In the genomic region with DNA sequence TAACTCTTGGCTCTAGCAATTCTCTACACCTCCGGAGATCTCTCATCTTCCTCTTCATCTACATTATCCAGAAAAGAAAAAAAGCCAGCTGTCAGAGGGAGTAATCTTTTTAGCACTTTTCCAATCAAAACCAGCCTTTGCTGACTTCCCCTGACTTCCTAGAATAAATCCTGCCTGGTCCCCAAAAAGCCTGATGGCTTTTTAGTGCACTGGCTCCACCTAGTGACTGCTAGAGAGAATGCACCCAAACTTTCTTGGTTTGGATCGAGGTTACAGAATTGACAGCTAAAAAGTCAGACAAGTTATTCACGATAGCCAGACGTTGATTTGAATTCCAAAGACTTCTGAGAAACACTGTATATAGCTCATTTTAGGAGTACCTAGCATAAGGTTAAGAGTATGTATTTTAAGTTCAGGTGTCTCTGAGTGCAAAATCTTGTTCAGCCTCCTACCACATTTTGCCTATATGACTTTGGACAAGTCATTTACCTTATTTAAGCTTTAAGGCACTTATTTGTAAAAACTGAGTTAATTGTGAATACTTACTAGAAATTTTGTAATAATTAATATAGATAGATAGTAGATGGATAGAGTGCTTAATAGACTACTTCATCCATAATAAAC, we compare ENCODE assay signal across 2 cellular contexts.
TF ChIP-seq lines count a peak whose summit lies in the region.

No MANE protein-coding gene starts in this region.

TF ChIP-seq in Ishikawa, 13 proteins besides CTCF, POLR2A, EP300 and RAD21 (continued from another document):
- TF ChIP-seq, protein P1, sequence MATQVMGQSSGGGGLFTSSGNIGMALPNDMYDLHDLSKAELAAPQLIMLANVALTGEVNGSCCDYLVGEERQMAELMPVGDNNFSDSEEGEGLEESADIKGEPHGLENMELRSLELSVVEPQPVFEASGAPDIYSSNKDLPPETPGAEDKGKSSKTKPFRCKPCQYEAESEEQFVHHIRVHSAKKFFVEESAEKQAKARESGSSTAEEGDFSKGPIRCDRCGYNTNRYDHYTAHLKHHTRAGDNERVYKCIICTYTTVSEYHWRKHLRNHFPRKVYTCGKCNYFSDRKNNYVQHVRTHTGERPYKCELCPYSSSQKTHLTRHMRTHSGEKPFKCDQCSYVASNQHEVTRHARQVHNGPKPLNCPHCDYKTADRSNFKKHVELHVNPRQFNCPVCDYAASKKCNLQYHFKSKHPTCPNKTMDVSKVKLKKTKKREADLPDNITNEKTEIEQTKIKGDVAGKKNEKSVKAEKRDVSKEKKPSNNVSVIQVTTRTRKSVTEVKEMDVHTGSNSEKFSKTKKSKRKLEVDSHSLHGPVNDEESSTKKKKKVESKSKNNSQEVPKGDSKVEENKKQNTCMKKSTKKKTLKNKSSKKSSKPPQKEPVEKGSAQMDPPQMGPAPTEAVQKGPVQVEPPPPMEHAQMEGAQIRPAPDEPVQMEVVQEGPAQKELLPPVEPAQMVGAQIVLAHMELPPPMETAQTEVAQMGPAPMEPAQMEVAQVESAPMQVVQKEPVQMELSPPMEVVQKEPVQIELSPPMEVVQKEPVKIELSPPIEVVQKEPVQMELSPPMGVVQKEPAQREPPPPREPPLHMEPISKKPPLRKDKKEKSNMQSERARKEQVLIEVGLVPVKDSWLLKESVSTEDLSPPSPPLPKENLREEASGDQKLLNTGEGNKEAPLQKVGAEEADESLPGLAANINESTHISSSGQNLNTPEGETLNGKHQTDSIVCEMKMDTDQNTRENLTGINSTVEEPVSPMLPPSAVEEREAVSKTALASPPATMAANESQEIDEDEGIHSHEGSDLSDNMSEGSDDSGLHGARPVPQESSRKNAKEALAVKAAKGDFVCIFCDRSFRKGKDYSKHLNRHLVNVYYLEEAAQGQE (IDR thresholded peaks at IDR 0.05; ENCODE audit: low read depth) = no peak
- no peak for TF ChIP-seq CEBPB (IDR thresholded peaks at IDR 0.05)
- TF ChIP-seq TCF12 (IDR thresholded peaks at IDR 0.05; ENCODE audit: low read depth) = no peak
- no peak for TF ChIP-seq TAF1 (IDR thresholded peaks at IDR 0.05; ENCODE audit: low read depth)
- no peak; the same call in 1 of the 2 replicates for TF ChIP-seq TEAD4 (IDR thresholded peaks at IDR 0.05)
- TF ChIP-seq CREB1 (IDR thresholded peaks at IDR 0.05; ENCODE audit: low read depth) = no peak
- TF ChIP-seq FOXM1 (IDR thresholded peaks at IDR 0.05; ENCODE audit: borderline replicate concordance, low read depth) = no peak
- no peak for TF ChIP-seq NFIC (IDR thresholded peaks at IDR 0.05)
- no peak for TF ChIP-seq YY1 (IDR thresholded peaks at IDR 0.05; ENCODE audit: low read depth)
- TF ChIP-seq ZBTB7A (IDR thresholded peaks at IDR 0.05; ENCODE audit: low read depth) = no peak
- TF ChIP-seq, protein P2, sequence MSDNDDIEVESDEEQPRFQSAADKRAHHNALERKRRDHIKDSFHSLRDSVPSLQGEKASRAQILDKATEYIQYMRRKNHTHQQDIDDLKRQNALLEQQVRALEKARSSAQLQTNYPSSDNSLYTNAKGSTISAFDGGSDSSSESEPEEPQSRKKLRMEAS (IDR thresholded peaks at IDR 0.05) = no peak

TF ChIP-seq in GM12878, 131 proteins besides CTCF, POLR2A, EP300 and RAD21 (continued from another document and continues in another):
- TF ChIP-seq, protein P3, sequence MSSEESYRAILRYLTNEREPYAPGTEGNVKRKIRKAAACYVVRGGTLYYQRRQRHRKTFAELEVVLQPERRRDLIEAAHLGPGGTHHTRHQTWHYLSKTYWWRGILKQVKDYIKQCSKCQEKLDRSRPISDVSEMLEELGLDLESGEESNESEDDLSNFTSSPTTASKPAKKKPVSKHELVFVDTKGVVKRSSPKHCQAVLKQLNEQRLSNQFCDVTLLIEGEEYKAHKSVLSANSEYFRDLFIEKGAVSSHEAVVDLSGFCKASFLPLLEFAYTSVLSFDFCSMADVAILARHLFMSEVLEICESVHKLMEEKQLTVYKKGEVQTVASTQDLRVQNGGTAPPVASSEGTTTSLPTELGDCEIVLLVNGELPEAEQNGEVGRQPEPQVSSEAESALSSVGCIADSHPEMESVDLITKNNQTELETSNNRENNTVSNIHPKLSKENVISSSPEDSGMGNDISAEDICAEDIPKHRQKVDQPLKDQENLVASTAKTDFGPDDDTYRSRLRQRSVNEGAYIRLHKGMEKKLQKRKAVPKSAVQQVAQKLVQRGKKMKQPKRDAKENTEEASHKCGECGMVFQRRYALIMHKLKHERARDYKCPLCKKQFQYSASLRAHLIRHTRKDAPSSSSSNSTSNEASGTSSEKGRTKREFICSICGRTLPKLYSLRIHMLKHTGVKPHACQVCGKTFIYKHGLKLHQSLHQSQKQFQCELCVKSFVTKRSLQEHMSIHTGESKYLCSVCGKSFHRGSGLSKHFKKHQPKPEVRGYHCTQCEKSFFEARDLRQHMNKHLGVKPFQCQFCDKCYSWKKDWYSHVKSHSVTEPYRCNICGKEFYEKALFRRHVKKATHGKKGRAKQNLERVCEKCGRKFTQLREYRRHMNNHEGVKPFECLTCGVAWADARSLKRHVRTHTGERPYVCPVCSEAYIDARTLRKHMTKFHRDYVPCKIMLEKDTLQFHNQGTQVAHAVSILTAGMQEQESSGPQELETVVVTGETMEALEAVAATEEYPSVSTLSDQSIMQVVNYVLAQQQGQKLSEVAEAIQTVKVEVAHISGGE (CRISPR knock-in tag; IDR thresholded peaks at IDR 0.05) = no peak
- TF ChIP-seq, protein P4, sequence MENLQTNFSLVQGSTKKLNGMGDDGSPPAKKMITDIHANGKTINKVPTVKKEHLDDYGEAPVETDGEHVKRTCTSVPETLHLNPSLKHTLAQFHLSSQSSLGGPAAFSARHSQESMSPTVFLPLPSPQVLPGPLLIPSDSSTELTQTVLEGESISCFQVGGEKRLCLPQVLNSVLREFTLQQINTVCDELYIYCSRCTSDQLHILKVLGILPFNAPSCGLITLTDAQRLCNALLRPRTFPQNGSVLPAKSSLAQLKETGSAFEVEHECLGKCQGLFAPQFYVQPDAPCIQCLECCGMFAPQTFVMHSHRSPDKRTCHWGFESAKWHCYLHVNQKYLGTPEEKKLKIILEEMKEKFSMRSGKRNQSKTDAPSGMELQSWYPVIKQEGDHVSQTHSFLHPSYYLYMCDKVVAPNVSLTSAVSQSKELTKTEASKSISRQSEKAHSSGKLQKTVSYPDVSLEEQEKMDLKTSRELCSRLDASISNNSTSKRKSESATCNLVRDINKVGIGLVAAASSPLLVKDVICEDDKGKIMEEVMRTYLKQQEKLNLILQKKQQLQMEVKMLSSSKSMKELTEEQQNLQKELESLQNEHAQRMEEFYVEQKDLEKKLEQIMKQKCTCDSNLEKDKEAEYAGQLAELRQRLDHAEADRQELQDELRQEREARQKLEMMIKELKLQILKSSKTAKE (IDR thresholded peaks at IDR 0.05; ENCODE audit: low read depth, poor library complexity, severe bottlenecking) = peak; percentile 19
- TF ChIP-seq, protein P5, sequence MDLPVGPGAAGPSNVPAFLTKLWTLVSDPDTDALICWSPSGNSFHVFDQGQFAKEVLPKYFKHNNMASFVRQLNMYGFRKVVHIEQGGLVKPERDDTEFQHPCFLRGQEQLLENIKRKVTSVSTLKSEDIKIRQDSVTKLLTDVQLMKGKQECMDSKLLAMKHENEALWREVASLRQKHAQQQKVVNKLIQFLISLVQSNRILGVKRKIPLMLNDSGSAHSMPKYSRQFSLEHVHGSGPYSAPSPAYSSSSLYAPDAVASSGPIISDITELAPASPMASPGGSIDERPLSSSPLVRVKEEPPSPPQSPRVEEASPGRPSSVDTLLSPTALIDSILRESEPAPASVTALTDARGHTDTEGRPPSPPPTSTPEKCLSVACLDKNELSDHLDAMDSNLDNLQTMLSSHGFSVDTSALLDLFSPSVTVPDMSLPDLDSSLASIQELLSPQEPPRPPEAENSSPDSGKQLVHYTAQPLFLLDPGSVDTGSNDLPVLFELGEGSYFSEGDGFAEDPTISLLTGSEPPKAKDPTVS (IDR thresholded peaks at IDR 0.05; ENCODE audit: low read depth, low read length) = no peak
- TF ChIP-seq SMC3 (IDR thresholded peaks at IDR 0.05; ENCODE audit: borderline replicate concordance, low read length) (peak; percentile 97), SUPT20H (IDR thresholded peaks at IDR 0.05; ENCODE audit: borderline replicate concordance, control insufficient read depth, low read depth, low read length) (no peak), RCOR1 (conservative IDR thresholded peaks at IDR 0.05; ENCODE audit: low read depth, low read length) (no peak), NR2F1 (conservative IDR thresholded peaks at IDR 0.05) (no peak), JUND (IDR thresholded peaks at IDR 0.05; ENCODE audit: low read depth, low read length) (no peak), RB1 (IDR thresholded peaks at IDR 0.05; ENCODE audit: borderline replicate concordance) (peak; percentile 25; the same call in 1 of the 2 replicates), FOXM1 (IDR thresholded peaks at IDR 0.05; ENCODE audit: low read depth, low read length) (no peak), YY1 (IDR thresholded peaks at IDR 0.05; ENCODE audit: low read depth, low read length) (peak; percentile 46; the same call in 1 of the 2 replicates), MXI1 (IDR thresholded peaks at IDR 0.05; ENCODE audit: low read depth, low read length) (no peak), CREB1 (IDR thresholded peaks at IDR 0.05; ENCODE audit: low read depth) (no peak)
- TF ChIP-seq, protein P6, sequence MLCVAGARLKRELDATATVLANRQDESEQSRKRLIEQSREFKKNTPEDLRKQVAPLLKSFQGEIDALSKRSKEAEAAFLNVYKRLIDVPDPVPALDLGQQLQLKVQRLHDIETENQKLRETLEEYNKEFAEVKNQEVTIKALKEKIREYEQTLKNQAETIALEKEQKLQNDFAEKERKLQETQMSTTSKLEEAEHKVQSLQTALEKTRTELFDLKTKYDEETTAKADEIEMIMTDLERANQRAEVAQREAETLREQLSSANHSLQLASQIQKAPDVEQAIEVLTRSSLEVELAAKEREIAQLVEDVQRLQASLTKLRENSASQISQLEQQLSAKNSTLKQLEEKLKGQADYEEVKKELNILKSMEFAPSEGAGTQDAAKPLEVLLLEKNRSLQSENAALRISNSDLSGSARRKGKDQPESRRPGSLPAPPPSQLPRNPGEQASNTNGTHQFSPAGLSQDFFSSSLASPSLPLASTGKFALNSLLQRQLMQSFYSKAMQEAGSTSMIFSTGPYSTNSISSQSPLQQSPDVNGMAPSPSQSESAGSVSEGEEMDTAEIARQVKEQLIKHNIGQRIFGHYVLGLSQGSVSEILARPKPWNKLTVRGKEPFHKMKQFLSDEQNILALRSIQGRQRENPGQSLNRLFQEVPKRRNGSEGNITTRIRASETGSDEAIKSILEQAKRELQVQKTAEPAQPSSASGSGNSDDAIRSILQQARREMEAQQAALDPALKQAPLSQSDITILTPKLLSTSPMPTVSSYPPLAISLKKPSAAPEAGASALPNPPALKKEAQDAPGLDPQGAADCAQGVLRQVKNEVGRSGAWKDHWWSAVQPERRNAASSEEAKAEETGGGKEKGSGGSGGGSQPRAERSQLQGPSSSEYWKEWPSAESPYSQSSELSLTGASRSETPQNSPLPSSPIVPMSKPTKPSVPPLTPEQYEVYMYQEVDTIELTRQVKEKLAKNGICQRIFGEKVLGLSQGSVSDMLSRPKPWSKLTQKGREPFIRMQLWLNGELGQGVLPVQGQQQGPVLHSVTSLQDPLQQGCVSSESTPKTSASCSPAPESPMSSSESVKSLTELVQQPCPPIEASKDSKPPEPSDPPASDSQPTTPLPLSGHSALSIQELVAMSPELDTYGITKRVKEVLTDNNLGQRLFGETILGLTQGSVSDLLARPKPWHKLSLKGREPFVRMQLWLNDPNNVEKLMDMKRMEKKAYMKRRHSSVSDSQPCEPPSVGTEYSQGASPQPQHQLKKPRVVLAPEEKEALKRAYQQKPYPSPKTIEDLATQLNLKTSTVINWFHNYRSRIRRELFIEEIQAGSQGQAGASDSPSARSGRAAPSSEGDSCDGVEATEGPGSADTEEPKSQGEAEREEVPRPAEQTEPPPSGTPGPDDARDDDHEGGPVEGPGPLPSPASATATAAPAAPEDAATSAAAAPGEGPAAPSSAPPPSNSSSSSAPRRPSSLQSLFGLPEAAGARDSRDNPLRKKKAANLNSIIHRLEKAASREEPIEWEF (IDR thresholded peaks at IDR 0.05; ENCODE audit: insufficient replicate concordance, low read depth, low read length) = no peak
- TF ChIP-seq, protein P7, sequence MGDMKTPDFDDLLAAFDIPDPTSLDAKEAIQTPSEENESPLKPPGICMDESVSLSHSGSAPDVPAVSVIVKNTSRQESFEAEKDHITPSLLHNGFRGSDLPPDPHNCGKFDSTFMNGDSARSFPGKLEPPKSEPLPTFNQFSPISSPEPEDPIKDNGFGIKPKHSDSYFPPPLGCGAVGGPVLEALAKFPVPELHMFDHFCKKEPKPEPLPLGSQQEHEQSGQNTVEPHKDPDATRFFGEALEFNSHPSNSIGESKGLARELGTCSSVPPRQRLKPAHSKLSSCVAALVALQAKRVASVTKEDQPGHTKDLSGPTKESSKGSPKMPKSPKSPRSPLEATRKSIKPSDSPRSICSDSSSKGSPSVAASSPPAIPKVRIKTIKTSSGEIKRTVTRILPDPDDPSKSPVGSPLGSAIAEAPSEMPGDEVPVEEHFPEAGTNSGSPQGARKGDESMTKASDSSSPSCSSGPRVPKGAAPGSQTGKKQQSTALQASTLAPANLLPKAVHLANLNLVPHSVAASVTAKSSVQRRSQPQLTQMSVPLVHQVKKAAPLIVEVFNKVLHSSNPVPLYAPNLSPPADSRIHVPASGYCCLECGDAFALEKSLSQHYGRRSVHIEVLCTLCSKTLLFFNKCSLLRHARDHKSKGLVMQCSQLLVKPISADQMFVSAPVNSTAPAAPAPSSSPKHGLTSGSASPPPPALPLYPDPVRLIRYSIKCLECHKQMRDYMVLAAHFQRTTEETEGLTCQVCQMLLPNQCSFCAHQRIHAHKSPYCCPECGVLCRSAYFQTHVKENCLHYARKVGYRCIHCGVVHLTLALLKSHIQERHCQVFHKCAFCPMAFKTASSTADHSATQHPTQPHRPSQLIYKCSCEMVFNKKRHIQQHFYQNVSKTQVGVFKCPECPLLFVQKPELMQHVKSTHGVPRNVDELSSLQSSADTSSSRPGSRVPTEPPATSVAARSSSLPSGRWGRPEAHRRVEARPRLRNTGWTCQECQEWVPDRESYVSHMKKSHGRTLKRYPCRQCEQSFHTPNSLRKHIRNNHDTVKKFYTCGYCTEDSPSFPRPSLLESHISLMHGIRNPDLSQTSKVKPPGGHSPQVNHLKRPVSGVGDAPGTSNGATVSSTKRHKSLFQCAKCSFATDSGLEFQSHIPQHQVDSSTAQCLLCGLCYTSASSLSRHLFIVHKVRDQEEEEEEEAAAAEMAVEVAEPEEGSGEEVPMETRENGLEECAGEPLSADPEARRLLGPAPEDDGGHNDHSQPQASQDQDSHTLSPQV (IDR thresholded peaks at IDR 0.05) = no peak
- TF ChIP-seq, protein P8, sequence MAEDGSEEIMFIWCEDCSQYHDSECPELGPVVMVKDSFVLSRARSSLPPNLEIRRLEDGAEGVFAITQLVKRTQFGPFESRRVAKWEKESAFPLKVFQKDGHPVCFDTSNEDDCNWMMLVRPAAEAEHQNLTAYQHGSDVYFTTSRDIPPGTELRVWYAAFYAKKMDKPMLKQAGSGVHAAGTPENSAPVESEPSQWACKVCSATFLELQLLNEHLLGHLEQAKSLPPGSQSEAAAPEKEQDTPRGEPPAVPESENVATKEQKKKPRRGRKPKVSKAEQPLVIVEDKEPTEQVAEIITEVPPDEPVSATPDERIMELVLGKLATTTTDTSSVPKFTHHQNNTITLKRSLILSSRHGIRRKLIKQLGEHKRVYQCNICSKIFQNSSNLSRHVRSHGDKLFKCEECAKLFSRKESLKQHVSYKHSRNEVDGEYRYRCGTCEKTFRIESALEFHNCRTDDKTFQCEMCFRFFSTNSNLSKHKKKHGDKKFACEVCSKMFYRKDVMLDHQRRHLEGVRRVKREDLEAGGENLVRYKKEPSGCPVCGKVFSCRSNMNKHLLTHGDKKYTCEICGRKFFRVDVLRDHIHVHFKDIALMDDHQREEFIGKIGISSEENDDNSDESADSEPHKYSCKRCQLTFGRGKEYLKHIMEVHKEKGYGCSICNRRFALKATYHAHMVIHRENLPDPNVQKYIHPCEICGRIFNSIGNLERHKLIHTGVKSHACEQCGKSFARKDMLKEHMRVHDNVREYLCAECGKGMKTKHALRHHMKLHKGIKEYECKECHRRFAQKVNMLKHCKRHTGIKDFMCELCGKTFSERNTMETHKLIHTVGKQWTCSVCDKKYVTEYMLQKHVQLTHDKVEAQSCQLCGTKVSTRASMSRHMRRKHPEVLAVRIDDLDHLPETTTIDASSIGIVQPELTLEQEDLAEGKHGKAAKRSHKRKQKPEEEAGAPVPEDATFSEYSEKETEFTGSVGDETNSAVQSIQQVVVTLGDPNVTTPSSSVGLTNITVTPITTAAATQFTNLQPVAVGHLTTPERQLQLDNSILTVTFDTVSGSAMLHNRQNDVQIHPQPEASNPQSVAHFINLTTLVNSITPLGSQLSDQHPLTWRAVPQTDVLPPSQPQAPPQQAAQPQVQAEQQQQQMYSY (CRISPR knock-in tag; IDR thresholded peaks at IDR 0.05) = no peak
